Comparison of ENCODE assay signal across 1 cellular context in the genomic region with DNA sequence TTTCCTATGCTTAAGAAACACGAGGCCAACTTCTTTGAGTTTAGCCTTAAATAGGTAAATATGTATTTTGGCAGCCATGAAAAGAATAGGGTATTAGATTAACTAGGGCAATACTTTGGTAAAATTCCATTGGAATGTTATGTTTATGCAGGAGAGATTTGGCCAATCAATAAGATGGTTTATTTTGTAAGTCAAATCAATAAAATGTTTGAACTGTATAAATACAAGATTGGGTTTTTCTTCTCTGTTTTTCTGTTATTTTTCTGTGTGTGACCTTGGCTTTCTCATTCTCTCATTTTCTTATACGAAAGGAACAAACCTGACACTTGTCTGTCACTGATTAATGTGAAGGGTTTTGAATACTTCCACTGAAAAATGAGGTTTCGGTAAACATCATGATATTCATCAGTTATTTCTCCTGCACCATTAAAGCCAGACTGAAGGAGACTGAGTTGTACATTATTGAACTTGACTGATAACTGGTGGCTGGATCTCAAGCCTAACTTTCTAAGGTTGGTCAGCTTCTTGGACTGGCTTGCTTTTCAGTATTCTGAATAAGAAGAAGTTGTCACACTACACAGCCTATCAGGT.
A peak's percentile ranks its signal among the peaks of the same experiment; 100 is the strongest.
TF ChIP-seq lines count a peak whose summit lies in the region.

No MANE protein-coding gene starts in this region.

TF ChIP-seq in HepG2, 621 proteins besides CTCF, POLR2A, EP300 and RAD21 (continued from another document and continues in another):
- no peak for TF ChIP-seq SALL2 (CRISPR knock-in tag; IDR thresholded peaks at IDR 0.05)
- TF ChIP-seq GFI1 (CRISPR knock-in tag; IDR thresholded peaks at IDR 0.05; ENCODE audit: borderline replicate concordance): peak; percentile 70; the same call in 1 of the 2 replicates
- TF ChIP-seq NRL (CRISPR knock-in tag; IDR thresholded peaks at IDR 0.05; ENCODE audit: borderline replicate concordance): no peak
- TF ChIP-seq ZNF850 (CRISPR knock-in tag; conservative IDR thresholded peaks at IDR 0.05): no peak
- no peak for TF ChIP-seq ZNF788 (CRISPR knock-in tag; IDR thresholded peaks at IDR 0.05; ENCODE audit: borderline replicate concordance)
- no peak for TF ChIP-seq SNAPC2 (CRISPR knock-in tag; IDR thresholded peaks at IDR 0.05)
- peak; percentile 88 for TF ChIP-seq BCL6 (CRISPR knock-in tag; IDR thresholded peaks at IDR 0.05)
- TF ChIP-seq, protein P1, sequence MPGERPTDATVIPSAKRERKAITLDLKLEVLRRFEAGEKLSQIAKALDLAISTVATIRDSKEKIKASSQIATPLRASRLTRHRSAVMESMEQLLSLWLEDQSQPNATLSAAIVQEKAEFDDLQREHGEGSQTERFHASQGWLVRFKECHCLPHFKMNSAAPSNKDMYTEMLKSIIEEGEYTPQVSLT (CRISPR knock-in tag; IDR thresholded peaks at IDR 0.05; ENCODE audit: borderline replicate concordance, low read depth): no peak
- TF ChIP-seq CBX2 (IDR thresholded peaks at IDR 0.05; ENCODE audit: low read depth, low read length): no peak
- no peak for TF ChIP-seq CBX2 (CRISPR knock-in tag; IDR thresholded peaks at IDR 0.05; ENCODE audit: low read depth)
- TF ChIP-seq, protein P2, sequence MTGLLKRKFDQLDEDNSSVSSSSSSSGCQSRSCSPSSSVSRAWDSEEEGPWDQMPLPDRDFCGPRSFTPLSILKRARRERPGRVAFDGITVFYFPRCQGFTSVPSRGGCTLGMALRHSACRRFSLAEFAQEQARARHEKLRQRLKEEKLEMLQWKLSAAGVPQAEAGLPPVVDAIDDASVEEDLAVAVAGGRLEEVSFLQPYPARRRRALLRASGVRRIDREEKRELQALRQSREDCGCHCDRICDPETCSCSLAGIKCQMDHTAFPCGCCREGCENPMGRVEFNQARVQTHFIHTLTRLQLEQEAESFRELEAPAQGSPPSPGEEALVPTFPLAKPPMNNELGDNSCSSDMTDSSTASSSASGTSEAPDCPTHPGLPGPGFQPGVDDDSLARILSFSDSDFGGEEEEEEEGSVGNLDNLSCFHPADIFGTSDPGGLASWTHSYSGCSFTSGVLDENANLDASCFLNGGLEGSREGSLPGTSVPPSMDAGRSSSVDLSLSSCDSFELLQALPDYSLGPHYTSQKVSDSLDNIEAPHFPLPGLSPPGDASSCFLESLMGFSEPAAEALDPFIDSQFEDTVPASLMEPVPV (CRISPR knock-in tag; IDR thresholded peaks at IDR 0.05): no peak
- TF ChIP-seq ZNF552 (CRISPR knock-in tag; IDR thresholded peaks at IDR 0.05; ENCODE audit: borderline replicate concordance): no peak
- TF ChIP-seq, protein P3, sequence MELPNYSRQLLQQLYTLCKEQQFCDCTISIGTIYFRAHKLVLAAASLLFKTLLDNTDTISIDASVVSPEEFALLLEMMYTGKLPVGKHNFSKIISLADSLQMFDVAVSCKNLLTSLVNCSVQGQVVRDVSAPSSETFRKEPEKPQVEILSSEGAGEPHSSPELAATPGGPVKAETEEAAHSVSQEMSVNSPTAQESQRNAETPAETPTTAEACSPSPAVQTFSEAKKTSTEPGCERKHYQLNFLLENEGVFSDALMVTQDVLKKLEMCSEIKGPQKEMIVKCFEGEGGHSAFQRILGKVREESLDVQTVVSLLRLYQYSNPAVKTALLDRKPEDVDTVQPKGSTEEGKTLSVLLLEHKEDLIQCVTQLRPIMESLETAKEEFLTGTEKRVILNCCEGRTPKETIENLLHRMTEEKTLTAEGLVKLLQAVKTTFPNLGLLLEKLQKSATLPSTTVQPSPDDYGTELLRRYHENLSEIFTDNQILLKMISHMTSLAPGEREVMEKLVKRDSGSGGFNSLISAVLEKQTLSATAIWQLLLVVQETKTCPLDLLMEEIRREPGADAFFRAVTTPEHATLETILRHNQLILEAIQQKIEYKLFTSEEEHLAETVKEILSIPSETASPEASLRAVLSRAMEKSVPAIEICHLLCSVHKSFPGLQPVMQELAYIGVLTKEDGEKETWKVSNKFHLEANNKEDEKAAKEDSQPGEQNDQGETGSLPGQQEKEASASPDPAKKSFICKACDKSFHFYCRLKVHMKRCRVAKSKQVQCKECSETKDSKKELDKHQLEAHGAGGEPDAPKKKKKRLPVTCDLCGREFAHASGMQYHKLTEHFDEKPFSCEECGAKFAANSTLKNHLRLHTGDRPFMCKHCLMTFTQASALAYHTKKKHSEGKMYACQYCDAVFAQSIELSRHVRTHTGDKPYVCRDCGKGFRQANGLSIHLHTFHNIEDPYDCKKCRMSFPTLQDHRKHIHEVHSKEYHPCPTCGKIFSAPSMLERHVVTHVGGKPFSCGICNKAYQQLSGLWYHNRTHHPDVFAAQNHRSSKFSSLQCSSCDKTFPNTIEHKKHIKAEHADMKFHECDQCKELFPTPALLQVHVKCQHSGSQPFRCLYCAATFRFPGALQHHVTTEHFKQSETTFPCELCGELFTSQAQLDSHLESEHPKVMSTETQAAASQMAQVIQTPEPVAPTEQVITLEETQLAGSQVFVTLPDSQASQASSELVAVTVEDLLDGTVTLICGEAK (IDR thresholded peaks at IDR 0.05): no peak
- TF ChIP-seq, protein P3 (CRISPR knock-in tag; IDR thresholded peaks at IDR 0.05): no peak
- TF ChIP-seq, protein P4, sequence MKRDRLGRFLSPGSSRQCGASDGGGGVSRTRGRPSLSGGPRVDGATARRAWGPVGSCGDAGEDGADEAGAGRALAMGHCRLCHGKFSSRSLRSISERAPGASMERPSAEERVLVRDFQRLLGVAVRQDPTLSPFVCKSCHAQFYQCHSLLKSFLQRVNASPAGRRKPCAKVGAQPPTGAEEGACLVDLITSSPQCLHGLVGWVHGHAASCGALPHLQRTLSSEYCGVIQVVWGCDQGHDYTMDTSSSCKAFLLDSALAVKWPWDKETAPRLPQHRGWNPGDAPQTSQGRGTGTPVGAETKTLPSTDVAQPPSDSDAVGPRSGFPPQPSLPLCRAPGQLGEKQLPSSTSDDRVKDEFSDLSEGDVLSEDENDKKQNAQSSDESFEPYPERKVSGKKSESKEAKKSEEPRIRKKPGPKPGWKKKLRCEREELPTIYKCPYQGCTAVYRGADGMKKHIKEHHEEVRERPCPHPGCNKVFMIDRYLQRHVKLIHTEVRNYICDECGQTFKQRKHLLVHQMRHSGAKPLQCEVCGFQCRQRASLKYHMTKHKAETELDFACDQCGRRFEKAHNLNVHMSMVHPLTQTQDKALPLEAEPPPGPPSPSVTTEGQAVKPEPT (CRISPR knock-in tag; IDR thresholded peaks at IDR 0.05; ENCODE audit: low read depth): no peak
- no peak for TF ChIP-seq ZNF550 (CRISPR knock-in tag; IDR thresholded peaks at IDR 0.05; ENCODE audit: borderline replicate concordance)
- TF ChIP-seq, protein P5, sequence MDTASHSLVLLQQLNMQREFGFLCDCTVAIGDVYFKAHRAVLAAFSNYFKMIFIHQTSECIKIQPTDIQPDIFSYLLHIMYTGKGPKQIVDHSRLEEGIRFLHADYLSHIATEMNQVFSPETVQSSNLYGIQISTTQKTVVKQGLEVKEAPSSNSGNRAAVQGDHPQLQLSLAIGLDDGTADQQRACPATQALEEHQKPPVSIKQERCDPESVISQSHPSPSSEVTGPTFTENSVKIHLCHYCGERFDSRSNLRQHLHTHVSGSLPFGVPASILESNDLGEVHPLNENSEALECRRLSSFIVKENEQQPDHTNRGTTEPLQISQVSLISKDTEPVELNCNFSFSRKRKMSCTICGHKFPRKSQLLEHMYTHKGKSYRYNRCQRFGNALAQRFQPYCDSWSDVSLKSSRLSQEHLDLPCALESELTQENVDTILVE (CRISPR knock-in tag; IDR thresholded peaks at IDR 0.05): no peak
- no peak for TF ChIP-seq KDM4B (CRISPR knock-in tag; IDR thresholded peaks at IDR 0.05)
- TF ChIP-seq, protein P6, sequence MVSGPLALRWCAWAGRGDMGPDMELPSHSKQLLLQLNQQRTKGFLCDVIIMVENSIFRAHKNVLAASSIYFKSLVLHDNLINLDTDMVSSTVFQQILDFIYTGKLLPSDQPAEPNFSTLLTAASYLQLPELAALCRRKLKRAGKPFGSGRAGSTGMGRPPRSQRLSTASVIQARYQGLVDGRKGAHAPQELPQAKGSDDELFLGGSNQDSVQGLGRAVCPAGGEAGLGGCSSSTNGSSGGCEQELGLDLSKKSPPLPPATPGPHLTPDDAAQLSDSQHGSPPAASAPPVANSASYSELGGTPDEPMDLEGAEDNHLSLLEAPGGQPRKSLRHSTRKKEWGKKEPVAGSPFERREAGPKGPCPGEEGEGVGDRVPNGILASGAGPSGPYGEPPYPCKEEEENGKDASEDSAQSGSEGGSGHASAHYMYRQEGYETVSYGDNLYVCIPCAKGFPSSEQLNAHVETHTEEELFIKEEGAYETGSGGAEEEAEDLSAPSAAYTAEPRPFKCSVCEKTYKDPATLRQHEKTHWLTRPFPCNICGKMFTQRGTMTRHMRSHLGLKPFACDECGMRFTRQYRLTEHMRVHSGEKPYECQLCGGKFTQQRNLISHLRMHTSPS (CRISPR knock-in tag; IDR thresholded peaks at IDR 0.05; ENCODE audit: low read depth): no peak
- no peak for TF ChIP-seq FOXK1 (CRISPR knock-in tag; IDR thresholded peaks at IDR 0.05; ENCODE audit: borderline replicate concordance, low read depth)
- TF ChIP-seq, protein P7, sequence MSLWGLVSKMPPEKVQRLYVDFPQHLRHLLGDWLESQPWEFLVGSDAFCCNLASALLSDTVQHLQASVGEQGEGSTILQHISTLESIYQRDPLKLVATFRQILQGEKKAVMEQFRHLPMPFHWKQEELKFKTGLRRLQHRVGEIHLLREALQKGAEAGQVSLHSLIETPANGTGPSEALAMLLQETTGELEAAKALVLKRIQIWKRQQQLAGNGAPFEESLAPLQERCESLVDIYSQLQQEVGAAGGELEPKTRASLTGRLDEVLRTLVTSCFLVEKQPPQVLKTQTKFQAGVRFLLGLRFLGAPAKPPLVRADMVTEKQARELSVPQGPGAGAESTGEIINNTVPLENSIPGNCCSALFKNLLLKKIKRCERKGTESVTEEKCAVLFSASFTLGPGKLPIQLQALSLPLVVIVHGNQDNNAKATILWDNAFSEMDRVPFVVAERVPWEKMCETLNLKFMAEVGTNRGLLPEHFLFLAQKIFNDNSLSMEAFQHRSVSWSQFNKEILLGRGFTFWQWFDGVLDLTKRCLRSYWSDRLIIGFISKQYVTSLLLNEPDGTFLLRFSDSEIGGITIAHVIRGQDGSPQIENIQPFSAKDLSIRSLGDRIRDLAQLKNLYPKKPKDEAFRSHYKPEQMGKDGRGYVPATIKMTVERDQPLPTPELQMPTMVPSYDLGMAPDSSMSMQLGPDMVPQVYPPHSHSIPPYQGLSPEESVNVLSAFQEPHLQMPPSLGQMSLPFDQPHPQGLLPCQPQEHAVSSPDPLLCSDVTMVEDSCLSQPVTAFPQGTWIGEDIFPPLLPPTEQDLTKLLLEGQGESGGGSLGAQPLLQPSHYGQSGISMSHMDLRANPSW (CRISPR knock-in tag; IDR thresholded peaks at IDR 0.05; ENCODE audit: borderline replicate concordance): no peak
- TF ChIP-seq DNMT1 (CRISPR knock-in tag; IDR thresholded peaks at IDR 0.05): no peak
- TF ChIP-seq MAF1 (CRISPR knock-in tag; IDR thresholded peaks at IDR 0.05; ENCODE audit: borderline replicate concordance): no peak
- peak; percentile 62 for TF ChIP-seq RARA (CRISPR knock-in tag; IDR thresholded peaks at IDR 0.05)
- TF ChIP-seq, protein P8, sequence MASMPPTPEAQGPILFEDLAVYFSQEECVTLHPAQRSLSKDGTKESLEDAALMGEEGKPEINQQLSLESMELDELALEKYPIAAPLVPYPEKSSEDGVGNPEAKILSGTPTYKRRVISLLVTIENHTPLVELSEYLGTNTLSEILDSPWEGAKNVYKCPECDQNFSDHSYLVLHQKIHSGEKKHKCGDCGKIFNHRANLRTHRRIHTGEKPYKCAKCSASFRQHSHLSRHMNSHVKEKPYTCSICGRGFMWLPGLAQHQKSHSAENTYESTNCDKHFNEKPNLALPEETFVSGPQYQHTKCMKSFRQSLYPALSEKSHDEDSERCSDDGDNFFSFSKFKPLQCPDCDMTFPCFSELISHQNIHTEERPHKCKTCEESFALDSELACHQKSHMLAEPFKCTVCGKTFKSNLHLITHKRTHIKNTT (CRISPR knock-in tag; IDR thresholded peaks at IDR 0.05): no peak
- TF ChIP-seq ZNF101 (CRISPR knock-in tag; IDR thresholded peaks at IDR 0.05; ENCODE audit: borderline replicate concordance, low read depth): no peak
- TF ChIP-seq CREM (IDR thresholded peaks at IDR 0.05): peak; percentile 41; the same call in 1 of the 2 replicates
- no peak for TF ChIP-seq CREM (CRISPR knock-in tag; IDR thresholded peaks at IDR 0.05)
- TF ChIP-seq, protein P9, sequence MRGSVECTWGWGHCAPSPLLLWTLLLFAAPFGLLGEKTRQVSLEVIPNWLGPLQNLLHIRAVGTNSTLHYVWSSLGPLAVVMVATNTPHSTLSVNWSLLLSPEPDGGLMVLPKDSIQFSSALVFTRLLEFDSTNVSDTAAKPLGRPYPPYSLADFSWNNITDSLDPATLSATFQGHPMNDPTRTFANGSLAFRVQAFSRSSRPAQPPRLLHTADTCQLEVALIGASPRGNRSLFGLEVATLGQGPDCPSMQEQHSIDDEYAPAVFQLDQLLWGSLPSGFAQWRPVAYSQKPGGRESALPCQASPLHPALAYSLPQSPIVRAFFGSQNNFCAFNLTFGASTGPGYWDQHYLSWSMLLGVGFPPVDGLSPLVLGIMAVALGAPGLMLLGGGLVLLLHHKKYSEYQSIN (CRISPR knock-in tag; IDR thresholded peaks at IDR 0.05; ENCODE audit: borderline replicate concordance): no peak
- no peak for TF ChIP-seq MTF1 (CRISPR knock-in tag; IDR thresholded peaks at IDR 0.05)
- TF ChIP-seq ELF1 (CRISPR knock-in tag; IDR thresholded peaks at IDR 0.05): no peak
- 0 out of 2 replicates have a peak, but pooled peaks have one; percentile 34 for TF ChIP-seq TOE1 (CRISPR knock-in tag; IDR thresholded peaks at IDR 0.05)
- no peak for TF ChIP-seq ZKSCAN1 (IDR thresholded peaks at IDR 0.05; ENCODE audit: low read length)
